ENCODE assay signal across 1 cellular context in the genomic region with DNA sequence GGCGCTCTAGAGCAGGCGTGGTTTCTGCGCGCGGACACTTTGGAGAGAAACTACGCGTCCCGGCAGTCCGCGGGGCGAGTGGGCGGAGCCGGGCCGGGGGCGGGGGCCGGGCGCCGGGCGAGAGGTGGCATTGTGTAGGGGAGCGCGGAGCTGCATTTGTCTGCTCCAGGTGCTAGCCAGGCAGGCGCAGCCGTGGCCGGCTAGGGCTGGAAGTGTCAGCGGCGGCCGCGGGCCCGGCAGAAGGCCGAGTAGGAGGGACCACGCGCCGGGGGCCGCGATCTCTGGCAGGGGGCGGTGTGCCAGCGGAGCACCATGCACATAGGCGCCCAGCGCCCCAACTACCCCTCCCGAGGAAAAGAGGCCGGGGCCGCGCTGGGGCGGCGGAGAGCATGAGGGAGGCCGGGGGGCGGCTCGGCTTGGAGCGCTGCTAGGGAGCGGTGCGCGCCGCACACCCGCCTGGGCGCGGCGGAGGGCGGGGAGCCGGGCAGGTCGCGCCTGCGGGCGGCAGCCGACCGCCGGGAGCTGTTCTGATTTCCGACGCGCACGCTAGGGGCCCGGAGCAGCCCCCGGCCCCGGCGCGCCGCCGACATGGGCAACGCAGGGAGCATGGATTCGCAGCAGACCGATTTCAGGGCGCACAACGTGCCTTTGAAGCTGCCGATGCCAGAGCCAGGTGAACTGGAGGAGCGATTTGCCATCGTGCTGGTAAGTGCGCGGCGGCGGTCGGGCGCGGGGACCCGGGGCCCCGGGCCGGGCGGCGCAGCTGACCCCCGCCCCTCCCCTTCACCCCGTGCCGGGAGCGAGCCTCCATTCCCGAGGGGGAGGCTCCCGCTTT.
TF ChIP-seq lines count a peak whose summit lies in the region.

Gene FMNL2 (plus strand): TSS at position 159 of the 835 bp plus-strand sequence.

TF ChIP-seq in GM23338, 12 proteins besides CTCF, POLR2A, EP300 and RAD21 (continued from another document):
- TF ChIP-seq, protein P1, sequence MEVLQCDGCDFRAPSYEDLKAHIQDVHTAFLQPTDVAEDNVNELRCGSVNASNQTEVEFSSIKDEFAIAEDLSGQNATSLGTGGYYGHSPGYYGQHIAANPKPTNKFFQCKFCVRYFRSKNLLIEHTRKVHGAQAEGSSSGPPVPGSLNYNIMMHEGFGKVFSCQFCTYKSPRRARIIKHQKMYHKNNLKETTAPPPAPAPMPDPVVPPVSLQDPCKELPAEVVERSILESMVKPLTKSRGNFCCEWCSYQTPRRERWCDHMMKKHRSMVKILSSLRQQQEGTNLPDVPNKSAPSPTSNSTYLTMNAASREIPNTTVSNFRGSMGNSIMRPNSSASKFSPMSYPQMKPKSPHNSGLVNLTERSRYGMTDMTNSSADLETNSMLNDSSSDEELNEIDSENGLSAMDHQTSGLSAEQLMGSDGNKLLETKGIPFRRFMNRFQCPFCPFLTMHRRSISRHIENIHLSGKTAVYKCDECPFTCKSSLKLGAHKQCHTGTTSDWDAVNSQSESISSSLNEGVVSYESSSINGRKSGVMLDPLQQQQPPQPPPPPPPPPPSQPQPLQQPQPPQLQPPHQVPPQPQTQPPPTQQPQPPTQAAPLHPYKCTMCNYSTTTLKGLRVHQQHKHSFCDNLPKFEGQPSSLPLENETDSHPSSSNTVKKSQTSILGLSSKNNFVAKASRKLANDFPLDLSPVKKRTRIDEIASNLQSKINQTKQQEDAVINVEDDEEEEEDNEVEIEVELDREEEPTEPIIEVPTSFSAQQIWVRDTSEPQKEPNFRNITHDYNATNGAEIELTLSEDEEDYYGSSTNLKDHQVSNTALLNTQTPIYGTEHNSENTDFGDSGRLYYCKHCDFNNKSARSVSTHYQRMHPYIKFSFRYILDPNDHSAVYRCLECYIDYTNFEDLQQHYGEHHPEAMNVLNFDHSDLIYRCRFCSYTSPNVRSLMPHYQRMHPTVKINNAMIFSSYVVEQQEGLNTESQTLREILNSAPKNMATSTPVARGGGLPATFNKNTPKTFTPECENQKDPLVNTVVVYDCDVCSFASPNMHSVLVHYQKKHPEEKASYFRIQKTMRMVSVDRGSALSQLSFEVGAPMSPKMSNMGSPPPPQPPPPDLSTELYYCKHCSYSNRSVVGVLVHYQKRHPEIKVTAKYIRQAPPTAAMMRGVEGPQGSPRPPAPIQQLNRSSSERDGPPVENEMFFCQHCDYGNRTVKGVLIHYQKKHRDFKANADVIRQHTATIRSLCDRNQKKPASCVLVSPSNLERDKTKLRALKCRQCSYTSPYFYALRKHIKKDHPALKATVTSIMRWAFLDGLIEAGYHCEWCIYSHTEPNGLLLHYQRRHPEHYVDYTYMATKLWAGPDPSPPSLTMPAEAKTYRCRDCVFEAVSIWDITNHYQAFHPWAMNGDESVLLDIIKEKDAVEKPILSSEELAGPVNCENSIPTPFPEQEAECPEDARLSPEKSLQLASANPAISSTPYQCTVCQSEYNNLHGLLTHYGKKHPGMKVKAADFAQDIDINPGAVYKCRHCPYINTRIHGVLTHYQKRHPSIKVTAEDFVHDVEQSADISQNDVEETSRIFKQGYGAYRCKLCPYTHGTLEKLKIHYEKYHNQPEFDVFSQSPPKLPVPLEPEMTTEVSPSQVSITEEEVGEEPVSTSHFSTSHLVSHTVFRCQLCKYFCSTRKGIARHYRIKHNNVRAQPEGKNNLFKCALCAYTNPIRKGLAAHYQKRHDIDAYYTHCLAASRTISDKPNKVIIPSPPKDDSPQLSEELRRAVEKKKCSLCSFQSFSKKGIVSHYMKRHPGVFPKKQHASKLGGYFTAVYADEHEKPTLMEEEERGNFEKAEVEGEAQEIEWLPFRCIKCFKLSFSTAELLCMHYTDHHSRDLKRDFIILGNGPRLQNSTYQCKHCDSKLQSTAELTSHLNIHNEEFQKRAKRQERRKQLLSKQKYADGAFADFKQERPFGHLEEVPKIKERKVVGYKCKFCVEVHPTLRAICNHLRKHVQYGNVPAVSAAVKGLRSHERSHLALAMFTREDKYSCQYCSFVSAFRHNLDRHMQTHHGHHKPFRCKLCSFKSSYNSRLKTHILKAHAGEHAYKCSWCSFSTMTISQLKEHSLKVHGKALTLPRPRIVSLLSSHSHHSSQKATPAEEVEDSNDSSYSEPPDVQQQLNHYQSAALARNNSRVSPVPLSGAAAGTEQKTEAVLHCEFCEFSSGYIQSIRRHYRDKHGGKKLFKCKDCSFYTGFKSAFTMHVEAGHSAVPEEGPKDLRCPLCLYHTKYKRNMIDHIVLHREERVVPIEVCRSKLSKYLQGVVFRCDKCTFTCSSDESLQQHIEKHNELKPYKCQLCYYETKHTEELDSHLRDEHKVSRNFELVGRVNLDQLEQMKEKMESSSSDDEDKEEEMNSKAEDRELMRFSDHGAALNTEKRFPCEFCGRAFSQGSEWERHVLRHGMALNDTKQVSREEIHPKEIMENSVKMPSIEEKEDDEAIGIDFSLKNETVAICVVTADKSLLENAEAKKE (CRISPR knock-in tag; IDR thresholded peaks at IDR 0.05): no peak
- TF ChIP-seq EZH2phosphoT487 (IDR thresholded peaks at IDR 0.05; ENCODE audit: unreplicated experiment) (no peak), POLR2AphosphoS5 (IDR thresholded peaks at IDR 0.05; ENCODE audit: low read depth) (peak; percentile 87), ZNF331 (CRISPR knock-in tag; IDR thresholded peaks at IDR 0.05; ENCODE audit: low read depth) (no peak)
- TF ChIP-seq, protein P2, sequence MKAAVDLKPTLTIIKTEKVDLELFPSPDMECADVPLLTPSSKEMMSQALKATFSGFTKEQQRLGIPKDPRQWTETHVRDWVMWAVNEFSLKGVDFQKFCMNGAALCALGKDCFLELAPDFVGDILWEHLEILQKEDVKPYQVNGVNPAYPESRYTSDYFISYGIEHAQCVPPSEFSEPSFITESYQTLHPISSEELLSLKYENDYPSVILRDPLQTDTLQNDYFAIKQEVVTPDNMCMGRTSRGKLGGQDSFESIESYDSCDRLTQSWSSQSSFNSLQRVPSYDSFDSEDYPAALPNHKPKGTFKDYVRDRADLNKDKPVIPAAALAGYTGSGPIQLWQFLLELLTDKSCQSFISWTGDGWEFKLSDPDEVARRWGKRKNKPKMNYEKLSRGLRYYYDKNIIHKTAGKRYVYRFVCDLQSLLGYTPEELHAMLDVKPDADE (IDR thresholded peaks at IDR 0.05): peak; percentile 84
